In the genomic region with DNA sequence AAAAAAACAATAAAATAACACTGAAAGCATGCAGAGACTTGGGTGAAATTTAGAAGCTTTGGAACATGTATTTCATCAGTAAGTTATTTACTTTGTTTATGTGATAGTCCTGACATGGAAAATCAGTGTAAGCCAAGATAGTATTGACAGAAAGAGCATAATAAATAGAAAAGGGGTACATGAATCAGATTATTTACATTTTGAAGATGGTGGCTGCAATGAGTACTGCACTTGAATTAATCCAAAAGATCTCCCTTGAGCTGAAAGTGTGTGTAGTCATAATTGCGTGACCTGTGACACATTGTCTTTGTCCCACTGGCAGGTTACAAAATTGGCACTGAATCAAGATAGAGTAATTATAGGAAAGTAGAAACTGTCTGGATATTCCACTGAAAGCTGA, we compare ENCODE assay signal across 23 cellular contexts.
DNase-seq lines count a peak whose midpoint lies in the region; ATAC-seq and TF ChIP-seq lines count a peak whose summit lies in the region.
"Had no signal": no experiment of that assay in that cellular context is flagged by ENCODE, and none has a peak within 500 bp of the region (broad histone marks: within the 10 kb centered on the region; RNA-seq: fewer than 3 reads in every experiment).

No MANE protein-coding gene starts in this region.

- peaks cover 10% of the 10 kb centered on the region; the same call in 1 of the 2 replicates for H3K4me1 Mint-ChIP-seq in HFFc6 (ENCODE audit: low read depth)
- peaks cover 36% of the 10 kb centered on the region for H3K4me1 Mint-ChIP-seq in chondrocyte (ENCODE audit: low read depth)
- H3K4me1 Mint-ChIP-seq: activated CD4-positive, alpha-beta T cell treated with anti-CD3 and anti-CD28 coated beads, Interleukin-2, amount 10 ng/mL, durations not matched to agents 24 days and 14 days; stimulated activated memory B cell treated with anti-CD40 and anti-IgM and Interleukin-4, amounts not matched to agents 10 μg/mL and 1 μg/mL and 100 μg/mL, for 72 hours had no signal

- peak; percentile 49 for TF ChIP-seq CTCF in HFFc6 (IDR thresholded peaks at IDR 0.05)
- TF ChIP-seq CTCF in chondrocyte (IDR thresholded peaks at IDR 0.05): peak; percentile 42

- no peak for ATAC-seq in GM18858 (IDR thresholded peaks at IDR 0.05; ENCODE audit: unreplicated experiment)
- ATAC-seq in GM19397 (IDR thresholded peaks at IDR 0.05; ENCODE audit: unreplicated experiment): no peak
- ATAC-seq: activated T-cell treated with anti-CD3 and anti-CD28 coated beads, Interleukin-2, amount 50 U/mL, for 72 hours; CD8-positive, alpha-beta T cell; GM12878; lower lobe of right lung; PC-3; stimulated activated memory B cell treated with anti-CD40 and anti-IgM and Interleukin-4, amounts not matched to agents 10 μg/mL and 1 μg/mL and 100 μg/mL, for 72 hours had no signal

- H3K36me3 Mint-ChIP-seq in HFFc6 (ENCODE audit: low read depth): no peaks in the 10 kb centered on the region
- H3K36me3 Mint-ChIP-seq in chondrocyte (ENCODE audit: low read depth): no peaks in the 10 kb centered on the region
- H3K36me3 Mint-ChIP-seq: CD8-positive, alpha-beta T cell; stimulated activated memory B cell treated with anti-CD40 and anti-IgM and Interleukin-4, amounts not matched to agents 10 μg/mL and 1 μg/mL and 100 μg/mL, for 72 hours had no signal

- no peak overlapping the region for H3K4me3 Mint-ChIP-seq in HFFc6
- no peak overlapping the region for H3K4me3 Mint-ChIP-seq in chondrocyte (ENCODE audit: unreplicated experiment)
- H3K4me3 Mint-ChIP-seq: activated CD4-positive, alpha-beta T cell treated with anti-CD3 and anti-CD28 coated beads, Interleukin-2, amount 10 ng/mL, durations not matched to agents 24 days and 14 days; activated naive CD4-positive, alpha-beta T cell treated with anti-CD3 and anti-CD28 coated beads for 36 hours; activated T-cell treated with anti-CD3 and anti-CD28 coated beads, Interleukin-2, amount 50 U/mL, for 72 hours; CD8-positive, alpha-beta T cell; dendritic cell treated with granulocyte-macrophage colony-stimulating factor and Interleukin-4, amounts not matched to agents 40 ng/mL and 50 ng/mL, for 4 days; stimulated activated memory B cell treated with anti-CD40 and anti-IgM and Interleukin-4, amounts not matched to agents 10 μg/mL and 1 μg/mL and 100 μg/mL, for 72 hours had no signal

- DNase-seq in HFFc6 (no peak), NCI-H2227 treated with DMSO at 0.1 percent for 48 hours (lab: John Stamatoyannopoulos, UW) (peak; percentile 16), chondrocyte (ENCODE audit: low spot score) (no peak), renal cortical epithelial cell (ENCODE audit: low read depth) (peak; percentile 16), NCI-H1436 treated with DMSO at 0.1 percent for 48 hours (lab: John Stamatoyannopoulos, UW) (no peak)
- DNase-seq: activated CD4-positive, alpha-beta T cell treated with anti-CD3 and anti-CD28 coated beads, Interleukin-2, amount 10 ng/mL, durations not matched to agents 24 days and 14 days; activated naive CD4-positive, alpha-beta T cell treated with anti-CD3 and anti-CD28 coated beads for 36 hours; activated T-cell treated with anti-CD3 and anti-CD28 coated beads, Interleukin-2, amount 50 U/mL, for 72 hours; AML-193; amniotic stem cell; CD8-positive, alpha-beta T cell; DMS79 treated with DMSO at 0.1 percent for 48 hours; lower lobe of right lung; NCI-H2171 treated with DMSO at 0.1 percent for 48 hours; PC-3; small intestine; T-helper 1 cell; testis had no signal

- H3K9me3 Mint-ChIP-seq in HFFc6: no peaks in the 10 kb centered on the region
- H3K9me3 Mint-ChIP-seq in chondrocyte (ENCODE audit: low read depth): no peaks in the 10 kb centered on the region
- H3K9me3 Mint-ChIP-seq: activated CD4-positive, alpha-beta T cell treated with anti-CD3 and anti-CD28 coated beads, Interleukin-2, amount 10 ng/mL, durations not matched to agents 24 days and 14 days; activated naive CD4-positive, alpha-beta T cell treated with anti-CD3 and anti-CD28 coated beads for 36 hours; CD8-positive, alpha-beta T cell; dendritic cell treated with granulocyte-macrophage colony-stimulating factor and Interleukin-4, amounts not matched to agents 40 ng/mL and 50 ng/mL, for 4 days; stimulated activated memory B cell treated with anti-CD40 and anti-IgM and Interleukin-4, amounts not matched to agents 10 μg/mL and 1 μg/mL and 100 μg/mL, for 72 hours had no signal

- peaks cover 1% of the 10 kb centered on the region for H3K27me3 Mint-ChIP-seq in HFFc6 (ENCODE audit: insufficient read depth)
- no peaks in the 10 kb centered on the region for H3K27me3 Mint-ChIP-seq in chondrocyte (ENCODE audit: low read depth)
- H3K27me3 Mint-ChIP-seq: activated CD4-positive, alpha-beta T cell treated with anti-CD3 and anti-CD28 coated beads, Interleukin-2, amount 10 ng/mL, durations not matched to agents 24 days and 14 days; dendritic cell treated with granulocyte-macrophage colony-stimulating factor and Interleukin-4, amounts not matched to agents 40 ng/mL and 50 ng/mL, for 4 days; stimulated activated memory B cell treated with anti-CD40 and anti-IgM and Interleukin-4, amounts not matched to agents 10 μg/mL and 1 μg/mL and 100 μg/mL, for 72 hours had no signal

- no peak overlapping the region for H3K27ac Mint-ChIP-seq in HFFc6
- H3K27ac Mint-ChIP-seq in chondrocyte (ENCODE audit: unreplicated experiment): no peak overlapping the region
- H3K27ac Mint-ChIP-seq: activated CD4-positive, alpha-beta T cell treated with anti-CD3 and anti-CD28 coated beads, Interleukin-2, amount 10 ng/mL, durations not matched to agents 24 days and 14 days; activated naive CD4-positive, alpha-beta T cell treated with anti-CD3 and anti-CD28 coated beads for 36 hours; activated T-cell treated with anti-CD3 and anti-CD28 coated beads, Interleukin-2, amount 50 U/mL, for 72 hours; CD8-positive, alpha-beta T cell; dendritic cell treated with granulocyte-macrophage colony-stimulating factor and Interleukin-4, amounts not matched to agents 40 ng/mL and 50 ng/mL, for 4 days; stimulated activated memory B cell treated with anti-CD40 and anti-IgM and Interleukin-4, amounts not matched to agents 10 μg/mL and 1 μg/mL and 100 μg/mL, for 72 hours had no signal

Comparison
In these comparisons a context has a peak if more than half of its experiments do, and no peak if none do; other contexts are left out.
1. DNase-seq: peak in NCI-H2227 treated with DMSO at 0.1 percent for 48 hours (single experiment) and renal cortical epithelial cell (single experiment); none in HFFc6 (single experiment), chondrocyte (single experiment) and NCI-H1436 treated with DMSO at 0.1 percent for 48 hours (single experiment).